ENCODE assay signal across 13 cellular contexts in the genomic region with DNA sequence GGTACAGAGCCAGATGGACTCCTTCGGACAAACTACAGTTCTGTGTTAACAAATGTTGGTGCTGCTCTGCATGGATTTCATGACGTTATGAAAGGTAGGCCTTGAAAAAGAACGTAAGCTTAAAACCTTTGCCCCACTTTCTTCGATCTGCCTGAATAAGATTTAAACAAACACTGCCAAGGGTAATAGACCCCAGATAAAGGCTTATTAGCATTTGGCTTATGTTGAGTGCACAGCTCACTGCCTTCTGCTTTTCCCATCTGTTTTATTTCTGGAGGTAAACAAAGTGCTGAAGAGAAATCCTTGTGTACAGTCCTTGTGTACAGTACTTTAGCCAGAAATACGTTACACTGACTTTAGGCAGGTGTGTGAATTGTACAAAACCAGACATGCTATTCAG. TPM values are rescaled to one million over a fixed set of nuclear protein-coding genes. Genes with fewer than 3 reads are reported as not detected.
DNase-seq lines count a peak whose midpoint lies in the region; ATAC-seq, FAIRE-seq and TF ChIP-seq lines count a peak whose summit lies in the region.
"Had no signal": no experiment of that assay in that cellular context is flagged by ENCODE, and none has a peak within 500 bp of the region (broad histone marks: within the 10 kb centered on the region; RNA-seq: fewer than 3 reads in every experiment).

No MANE protein-coding gene starts in this region.

- no peak for TF ChIP-seq CTCF in hepatocyte (IDR thresholded peaks at IDR 0.05; ENCODE audit: poor library complexity)

- H3K4me3 ChIP-seq in hepatocyte (no peak overlapping the region), small intestine (ENCODE audit: low read depth in 1 of 2, low read length in 2 of 2) (no peak overlapping the region)

- no peaks in the 10 kb centered on the region for H3K9me2 ChIP-seq in hepatocyte (replicated peaks; ENCODE audit: insufficient read depth)

- H2AFZ ChIP-seq in hepatocyte, result no peak overlapping the region

- H3K4me2 ChIP-seq in hepatocyte, result peak overlapping the region; percentile 62

- H3K79me2 ChIP-seq in hepatocyte, result no peaks in the 10 kb centered on the region

- H3K36me3 ChIP-seq in hepatocyte (replicated peaks; ENCODE audit: insufficient read depth, low read depth) (no peaks in the 10 kb centered on the region), small intestine (ENCODE audit: control insufficient read depth in 2 of 2, insufficient read depth in 2 of 2, low read length in 2 of 2) (peaks cover 0 to 2% of the 10 kb centered on the region in 2 donors)

- ATAC-seq in HG02884 (IDR thresholded peaks at IDR 0.05; ENCODE audit: unreplicated experiment) (no peak), GM18517 (IDR thresholded peaks at IDR 0.05; ENCODE audit: unreplicated experiment) (no peak), GM21619 (IDR thresholded peaks at IDR 0.05; ENCODE audit: unreplicated experiment) (no peak)
- ATAC-seq: sciatic nerve had no signal

- H3K9me3 ChIP-seq in hepatocyte (ENCODE audit: low read depth), result no peaks in the 10 kb centered on the region
- H3K9me3 ChIP-seq in small intestine (ENCODE audit: control insufficient read depth, low read depth), result no peaks in the 10 kb centered on the region

- peaks cover 26% of the 10 kb centered on the region for H3K4me1 ChIP-seq in hepatocyte (ENCODE audit: insufficient read depth)
- peaks cover 0 to 3% of the 10 kb centered on the region in 2 donors for H3K4me1 ChIP-seq in small intestine (ENCODE audit: control insufficient read depth in 2 of 2, insufficient read depth in 1 of 2, low read depth in 1 of 2, low read length in 1 of 2)

- no peaks in the 10 kb centered on the region for H4K20me1 ChIP-seq in hepatocyte (ENCODE audit: insufficient read depth, poor library complexity, severe bottlenecking)

- DNase-seq in NCI-H1092 treated with DMSO at 0.1 percent for 48 hours (lab: John Stamatoyannopoulos, UW) (peak; percentile 83), NCI-H82 (lab: John Stamatoyannopoulos, UW) (peak; percentile 94), hepatocyte (ENCODE audit: low spot score) (peak; percentile 15), small intestine (peak; percentile 77)
- DNase-seq: activated CD4-positive, alpha-beta memory T cell treated with anti-CD3 and anti-CD28 coated beads, Interleukin-2, amount 10 ng/mL, durations not matched to agents 7 days and 5 days; activated gamma-delta T cell; NCI-H2029; T-helper 2 cell had no signal

- H3K27me3 ChIP-seq in hepatocyte (no peaks in the 10 kb centered on the region), small intestine (ENCODE audit: control insufficient read depth in 2 of 2, insufficient read depth in 2 of 2, low read length in 2 of 2) (no peaks in the 10 kb centered on the region)

- 32% methylated on average over 5 of the region's 5 CpGs for WGBS in hepatocyte (ENCODE audit: low lambda C conversion rate, missing lambda C conversion rate)
- 11 to 51% (median 35%) methylated on average over 5 of the region's 5 CpGs for WGBS in small intestine, 3 donors

- no peak for FAIRE-seq in small intestine (lab: Jason Lieb, UNC)
- FAIRE-seq: RCC 7860 had no signal

- H3K27ac ChIP-seq in hepatocyte (peak overlapping the region; percentile 77), small intestine (ENCODE audit: low read depth in 1 of 2, low read length in 1 of 2) (peak overlapping the region in 1 of 2 donors; percentile 65)

RNA-seq across cellular contexts. Expression of a gene that starts 39.4 kb away (rescaled TPM):
- total RNA-seq in hepatocyte, result 28.8 and 32.9 TPM in 2 replicates
- 25.0 and 26.2 TPM in 2 replicates for polyA plus RNA-seq in hepatocyte
- 10 to 100 TPM; 16.3 to 34.9 (median 20.8) TPM for polyA plus RNA-seq in small intestine

RNA-seq across cellular contexts. Expression of a gene that starts 50.0 kb away (rescaled TPM):
- 21.6 and 22.0 TPM in 2 replicates for total RNA-seq in hepatocyte
- polyA plus RNA-seq in hepatocyte (10.4 and 12.2 TPM in 2 replicates), small intestine (1 to 10 TPM in 2 of 3 donors, under 1 TPM in 1; 0.45 to 4.7 (median 1.4) TPM)

Comparison
In these comparisons a context has a peak if more than half of its experiments do, and no peak if none do; other contexts are left out.
1. DNase-seq: peak in every context shown above with its lines; median percentile 94 in NCI-H82; 83 in NCI-H1092 treated with DMSO at 0.1 percent for 48 hours; 77 in small intestine; 15 in hepatocyte.